In the genomic region with DNA sequence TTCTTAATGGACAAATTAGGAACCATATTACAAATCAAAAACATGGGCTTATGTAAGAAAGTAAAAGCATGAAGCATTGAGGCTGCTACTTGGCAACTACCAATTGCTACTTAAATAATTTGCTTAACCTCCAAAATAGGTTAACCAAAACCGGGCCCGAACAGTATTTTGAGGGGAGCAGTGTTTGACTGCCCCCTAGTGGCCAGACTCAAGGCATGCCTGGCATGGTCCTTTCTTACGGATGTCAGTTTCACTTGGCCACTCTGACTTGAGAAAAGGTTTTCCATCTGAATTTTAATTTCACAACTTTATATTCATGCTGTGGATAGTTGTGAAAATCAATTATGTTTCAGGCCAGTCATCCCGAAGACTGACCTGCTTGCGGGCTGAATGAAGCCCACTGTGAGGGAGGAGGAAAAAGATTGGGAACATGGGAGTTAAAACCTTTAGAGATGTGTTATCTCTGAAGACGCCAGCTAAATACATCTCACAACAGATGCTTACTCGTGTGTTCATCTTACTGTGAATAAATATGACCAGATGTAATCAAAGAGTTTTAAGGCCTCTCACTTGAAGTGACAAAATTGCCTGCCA, we compare ENCODE assay signal across 8 cellular contexts. TPM values are rescaled to one million over a fixed set of nuclear protein-coding genes. Genes with fewer than 3 reads are reported as not detected.
DNase-seq lines count a peak whose midpoint lies in the region; ATAC-seq and TF ChIP-seq lines count a peak whose summit lies in the region.

No MANE protein-coding gene starts in this region.

- no TSS peak for BruUV-seq in OCI-LY7 (replicated peaks; lab: Mats Ljungman, UMichigan)

- no peaks in the 10 kb centered on the region for H3K79me2 ChIP-seq in OCI-LY7 (ENCODE audit: insufficient read depth, low read depth, low read length)

- H3K9me3 ChIP-seq in OCI-LY7 (ENCODE audit: low read length) = no peaks in the 10 kb centered on the region

- ATAC-seq in GM19351 (IDR thresholded peaks at IDR 0.05; ENCODE audit: unreplicated experiment) (peak; percentile 98), HG03521 (IDR thresholded peaks at IDR 0.05; ENCODE audit: unreplicated experiment) (peak; percentile 84)

- peak; percentile 98 for TF ChIP-seq CTCF in OCI-LY7 (conservative IDR thresholded peaks at IDR 0.05; ENCODE audit: low read length)

- no peaks in the 10 kb centered on the region for H4K20me1 ChIP-seq in OCI-LY7 (ENCODE audit: insufficient read depth, low read length)

- H2AFZ ChIP-seq in OCI-LY7 (ENCODE audit: low read length) = no peak overlapping the region

- no peak overlapping the region for H3K4me3 ChIP-seq in OCI-LY7 (ENCODE audit: low read depth, low read length, poor library complexity, severe bottlenecking)

- CTCF ChIA-PET in OCI-LY7 (lab: Charles Lee; ENCODE audit: unreplicated experiment) = no interaction called here

- H3K9me2 ChIP-seq in OCI-LY7 (ENCODE audit: insufficient read depth, low read length) = no peaks in the 10 kb centered on the region

- DNase-seq in COLO668 (lab: John Stamatoyannopoulos, UW; ENCODE audit: unreplicated experiment) (peak; percentile 75), OCI-LY7 (ENCODE audit: low spot score) (peak; percentile 64), fibroblast of the conjunctiva (ENCODE audit: low read depth) (peak; percentile 65), non-pigmented ciliary epithelial cell (ENCODE audit: low read depth) (peak; percentile 31), superior temporal gyrus (ENCODE audit: extremely low spot score) (peak; percentile 83)
- DNase-seq in activated T-cell treated with anti-CD3 and anti-CD28 coated beads, Interleukin-2, amount 50 U/mL, for 48 hours = peak; percentile 63 to 70

- H3K27ac ChIP-seq in OCI-LY7 (ENCODE audit: low read depth, low read length, poor library complexity, severe bottlenecking) = no peak overlapping the region

- intact Hi-C loops in OCI-LY7 (cut with micrococcal nuclease; ENCODE audit: unreplicated experiment) = loop anchor here (1.0 to 5.0 kb wide), 3 partner anchors 311 to 540 kb away; no protein-coding TSS in a partner anchor

- H3K4me2 ChIP-seq in OCI-LY7 (ENCODE audit: low read length) = no peak overlapping the region

- POLR2A ChIA-PET in OCI-LY7 (lab: Charles Lee) = interaction anchor here (1.4 kb wide), 1 partner anchor 30 kb away, joined by 3 read pairs; no protein-coding TSS in a partner anchor

- H3K36me3 ChIP-seq in OCI-LY7 (ENCODE audit: insufficient read depth, low read length) = no peaks in the 10 kb centered on the region

- H3K4me1 ChIP-seq in OCI-LY7 (ENCODE audit: insufficient read depth, low read length, poor library complexity, severe bottlenecking) = no peaks in the 10 kb centered on the region

RNA-seq across cellular contexts. Expression of a gene that starts 2.9 kb away (rescaled TPM):
- total RNA-seq in OCI-LY7 (2014; rRNA removed; shearing (Covaris generic)) = not detected in 2 replicates
- not detected in 2 replicates for total RNA-seq in OCI-LY7 (2022)

Comparison
In these comparisons a context has a peak if more than half of its experiments do, and no peak if none do; other contexts are left out.
1. DNase-seq: peak in every context shown above with its lines; median percentile 83 in superior temporal gyrus; 75 in COLO668; 66 in activated T-cell treated with anti-CD3 and anti-CD28 coated beads, Interleukin-2, amount 50 U/mL, for 48 hours; 65 in fibroblast of the conjunctiva; 64 in OCI-LY7; 31 in non-pigmented ciliary epithelial cell.